ENCODE assay signal across 13 cellular contexts in the genomic region with DNA sequence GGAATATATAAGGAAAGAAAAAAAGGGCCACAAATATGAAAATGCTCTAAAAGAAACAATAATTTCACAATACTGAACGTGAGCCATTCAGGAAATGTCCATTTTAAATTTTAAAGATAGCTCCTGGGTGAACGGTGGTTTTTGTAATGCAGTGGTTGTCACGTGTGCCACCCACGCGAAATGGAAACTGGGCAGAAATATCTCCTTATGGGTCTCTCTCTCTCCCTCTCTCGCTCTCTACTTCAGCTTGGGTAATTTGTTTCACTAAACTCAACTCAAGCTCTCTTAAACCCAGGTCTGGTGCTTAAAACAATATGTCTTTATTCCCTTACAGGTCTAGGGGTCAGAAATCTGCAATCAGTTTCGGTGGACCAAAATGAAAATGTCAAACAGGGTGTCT.
DNase-seq lines count a peak whose midpoint lies in the region; FAIRE-seq and TF ChIP-seq lines count a peak whose summit lies in the region.
"Had no signal": no experiment of that assay in that cellular context is flagged by ENCODE, and none has a peak within 500 bp of the region (broad histone marks: within the 10 kb centered on the region; RNA-seq: fewer than 3 reads in every experiment).

No MANE protein-coding gene starts in this region.

- H3K27ac Mint-ChIP-seq in activated naive CD4-positive, alpha-beta T cell treated with anti-CD3 and anti-CD28 coated beads for 36 hours, result peak overlapping the region; percentile 21
- peak overlapping the region; percentile 42 for H3K27ac Mint-ChIP-seq in astrocyte (ENCODE audit: unreplicated experiment)
- H3K27ac Mint-ChIP-seq: stimulated activated naive CD8-positive, alpha-beta T cell treated with anti-CD3 and anti-CD28 coated beads, Interleukin-15, Interleukin-2, amounts not matched to agents 100 ng/mL and 50 ng/mL, for 24 hours had no signal

- H3K36me3 ChIP-seq in HUES64 (ENCODE audit: insufficient read depth, low read length) (no peaks in the 10 kb centered on the region), astrocyte (ENCODE audit: insufficient read depth, low read length) (no peaks in the 10 kb centered on the region)
- H3K36me3 ChIP-seq: cardiac muscle cell, HAP-1, neutrophil had no signal

- DNase-seq in activated naive CD4-positive, alpha-beta T cell treated with anti-CD3 and anti-CD28 coated beads for 36 hours, result no peak
- DNase-seq in activated naive CD4-positive, alpha-beta T cell (lab: John Stamatoyannopoulos, UW), result no peak
- no peak for DNase-seq in astrocyte (ENCODE audit: low read depth)
- no peak for DNase-seq in retinal pigment epithelial cell (ENCODE audit: low read depth)
- no peak for DNase-seq in DMS 273 (lab: John Stamatoyannopoulos, UW; ENCODE audit: unreplicated experiment)
- no peak for DNase-seq in T-helper 2 cell
- no peak for DNase-seq in NCI-H1436 treated with DMSO at 0.1 percent for 48 hours (lab: John Stamatoyannopoulos, UW)
- DNase-seq: stimulated activated CD4-positive, alpha-beta T cell treated with anti-CD3 and anti-CD28 coated beads, Interleukin-12 subunit alpha, Interleukin-12 subunit beta, amount 100 ng/mL, for 4 hours had no signal

- no peaks in the 10 kb centered on the region for H3K9me3 ChIP-seq in HUES64 (ENCODE audit: insufficient read depth, low read depth, low read length)
- peaks cover 2% of the 10 kb centered on the region for H3K9me3 ChIP-seq in astrocyte (ENCODE audit: insufficient read depth, low read depth, low read length)
- H3K9me3 ChIP-seq: HAP-1, neutrophil had no signal

- no peaks in the 10 kb centered on the region for H3K79me2 ChIP-seq in astrocyte (ENCODE audit: insufficient read depth, low read length)

- no peaks in the 10 kb centered on the region for H4K20me1 ChIP-seq in astrocyte (ENCODE audit: insufficient read depth, low read length)

- H3K4me1 ChIP-seq in HUES64 (ENCODE audit: insufficient read depth, low read length) (peaks cover 22% of the 10 kb centered on the region), astrocyte (ENCODE audit: insufficient read depth, low read length) (peaks cover 5% of the 10 kb centered on the region)
- H3K4me1 ChIP-seq: HAP-1 had no signal

- no peaks in the 10 kb centered on the region for H3K9me3 Mint-ChIP-seq in activated naive CD4-positive, alpha-beta T cell treated with anti-CD3 and anti-CD28 coated beads for 36 hours
- H3K9me3 Mint-ChIP-seq in astrocyte (ENCODE audit: unreplicated experiment), result no peaks in the 10 kb centered on the region
- H3K9me3 Mint-ChIP-seq: stimulated activated naive CD8-positive, alpha-beta T cell treated with anti-CD3 and anti-CD28 coated beads, Interleukin-15, Interleukin-2, amounts not matched to agents 100 ng/mL and 50 ng/mL, for 24 hours had no signal

- H3K4me2 ChIP-seq in astrocyte (ENCODE audit: low read length), result peak overlapping the region; percentile 67

- H2AFZ ChIP-seq in astrocyte (ENCODE audit: low read depth, low read length), result no peak overlapping the region

- H3K36me3 Mint-ChIP-seq in activated naive CD4-positive, alpha-beta T cell treated with anti-CD3 and anti-CD28 coated beads for 36 hours (ENCODE audit: low read depth), result peaks cover 1% of the 10 kb centered on the region
- H3K36me3 Mint-ChIP-seq in astrocyte (ENCODE audit: low read depth, unreplicated experiment), result peaks cover 3% of the 10 kb centered on the region

- TF ChIP-seq CTCF in astrocyte (IDR thresholded peaks at IDR 0.05; ENCODE audit: insufficient read depth, low read depth, low read length) (no peak), retinal pigment epithelial cell (conservative IDR thresholded peaks at IDR 0.05; ENCODE audit: low read depth, low read length) (no peak)

- no peak for FAIRE-seq in astrocyte (lab: Jason Lieb, UNC)

- H3K4me3 Mint-ChIP-seq in activated naive CD4-positive, alpha-beta T cell treated with anti-CD3 and anti-CD28 coated beads for 36 hours, result no peak overlapping the region
- H3K4me3 Mint-ChIP-seq in astrocyte (ENCODE audit: unreplicated experiment), result no peak overlapping the region
- H3K4me3 Mint-ChIP-seq: stimulated activated naive CD8-positive, alpha-beta T cell treated with anti-CD3 and anti-CD28 coated beads, Interleukin-15, Interleukin-2, amounts not matched to agents 100 ng/mL and 50 ng/mL, for 24 hours had no signal

- no peak overlapping the region for H3K27ac ChIP-seq in HUES64 (ENCODE audit: low read depth, low read length)
- H3K27ac ChIP-seq in astrocyte (ENCODE audit: low read depth, low read length), result no peak overlapping the region
- H3K27ac ChIP-seq: cardiac muscle cell, neutrophil had no signal

- H3K27me3 Mint-ChIP-seq in activated naive CD4-positive, alpha-beta T cell treated with anti-CD3 and anti-CD28 coated beads for 36 hours (ENCODE audit: low read depth), result no peaks in the 10 kb centered on the region
- peaks cover 26% of the 10 kb centered on the region for H3K27me3 Mint-ChIP-seq in astrocyte (ENCODE audit: low read depth, unreplicated experiment)

- CTCF ChIA-PET in activated naive CD4-positive, alpha-beta T cell treated with anti-CD3 and anti-CD28 coated beads for 36 hours (lab: Charles Lee), result interaction anchor here (0.6 to 1.5 kb wide), 2 partner anchors 11 to 17 kb away, joined by 3 to 6 read pairs; no protein-coding TSS in a partner anchor

- H3K4me3 ChIP-seq in HUES64 (ENCODE audit: low read length) (peak overlapping the region; percentile 66), astrocyte (ENCODE audit: insufficient read depth, low read depth, low read length) (no peak overlapping the region), retinal pigment epithelial cell (ENCODE audit: low read length) (peak overlapping the region; percentile 50)
- H3K4me3 ChIP-seq: cardiac muscle cell, HAP-1 had no signal

- H3K4me1 Mint-ChIP-seq in activated naive CD4-positive, alpha-beta T cell treated with anti-CD3 and anti-CD28 coated beads for 36 hours (ENCODE audit: low read depth), result peaks cover 28% of the 10 kb centered on the region
- H3K4me1 Mint-ChIP-seq in astrocyte (ENCODE audit: low read depth, unreplicated experiment), result peaks cover 10% of the 10 kb centered on the region

- no peak overlapping the region for H3K9ac ChIP-seq in HUES64 (ENCODE audit: low read depth, low read length)
- no peak overlapping the region for H3K9ac ChIP-seq in astrocyte (ENCODE audit: low read length)

- 53% methylated on average over 7 of the region's 7 CpGs for WGBS in HUES64

- H3K27me3 ChIP-seq in HUES64 (ENCODE audit: insufficient read depth, low read length) (peaks cover 98% of the 10 kb centered on the region), astrocyte (ENCODE audit: insufficient read depth, low read length) (peaks cover 11% of the 10 kb centered on the region)

- intact Hi-C loops in activated naive CD4-positive, alpha-beta T cell treated with anti-CD3 and anti-CD28 coated beads for 36 hours (cut with micrococcal nuclease), result no loop called here
